2 cellular contexts compared by ENCODE assay signal in the genomic region with DNA sequence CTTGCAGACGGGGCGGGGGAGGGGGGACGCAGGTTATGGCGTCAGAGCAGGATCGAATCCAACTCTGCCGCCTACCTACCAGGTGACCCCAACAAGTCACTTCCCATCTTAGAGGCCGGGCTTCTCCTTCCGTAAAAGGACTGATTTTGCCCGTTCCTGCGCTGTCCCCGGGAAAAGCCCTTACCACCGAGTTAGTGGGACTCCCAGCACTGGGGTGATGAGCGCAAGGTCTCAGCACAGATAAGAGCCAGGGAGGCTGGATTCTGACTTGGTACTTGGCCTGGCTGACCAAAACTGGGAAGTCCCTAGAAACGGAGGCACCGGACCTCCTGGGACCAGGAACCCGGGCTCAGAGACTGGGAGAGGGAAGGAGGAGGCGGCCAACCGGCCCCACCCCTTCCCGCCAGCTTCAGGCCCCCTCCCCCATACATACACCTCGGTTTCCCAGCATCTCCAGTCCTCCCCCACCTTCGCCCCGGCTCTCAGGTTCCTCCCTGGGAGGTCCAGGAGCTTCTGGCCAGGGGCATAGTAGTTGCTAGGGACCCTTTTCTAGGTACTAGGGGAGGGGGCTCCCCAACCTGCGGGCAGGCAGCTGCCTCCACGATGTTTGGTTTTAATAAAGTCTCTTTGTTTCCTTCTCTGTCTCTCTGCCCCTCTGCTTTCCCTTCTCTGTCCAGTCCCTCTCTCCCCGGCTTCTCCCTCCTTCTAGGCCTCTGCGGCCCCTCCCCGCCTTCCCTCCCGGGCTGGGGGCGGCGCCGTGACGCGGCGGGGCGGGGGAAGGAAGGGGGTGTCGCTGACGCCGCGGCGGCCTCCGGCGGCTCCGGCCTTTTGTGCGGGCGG.
TF ChIP-seq lines count a peak whose summit lies in the region.

A gene (plus strand): TSS at position 826 of the 840 bp plus-strand sequence. CDS start 156 bp downstream, outside the sequence.

TF ChIP-seq in HEK293, 187 proteins besides CTCF, POLR2A, EP300 and RAD21 (continued from another document and continues in another):
- TF ChIP-seq, protein P1, sequence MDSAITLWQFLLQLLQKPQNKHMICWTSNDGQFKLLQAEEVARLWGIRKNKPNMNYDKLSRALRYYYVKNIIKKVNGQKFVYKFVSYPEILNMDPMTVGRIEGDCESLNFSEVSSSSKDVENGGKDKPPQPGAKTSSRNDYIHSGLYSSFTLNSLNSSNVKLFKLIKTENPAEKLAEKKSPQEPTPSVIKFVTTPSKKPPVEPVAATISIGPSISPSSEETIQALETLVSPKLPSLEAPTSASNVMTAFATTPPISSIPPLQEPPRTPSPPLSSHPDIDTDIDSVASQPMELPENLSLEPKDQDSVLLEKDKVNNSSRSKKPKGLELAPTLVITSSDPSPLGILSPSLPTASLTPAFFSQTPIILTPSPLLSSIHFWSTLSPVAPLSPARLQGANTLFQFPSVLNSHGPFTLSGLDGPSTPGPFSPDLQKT (IDR thresholded peaks at IDR 0.05; ENCODE audit: borderline replicate concordance, low read depth, low read length) = no peak
- TF ChIP-seq, protein P2, sequence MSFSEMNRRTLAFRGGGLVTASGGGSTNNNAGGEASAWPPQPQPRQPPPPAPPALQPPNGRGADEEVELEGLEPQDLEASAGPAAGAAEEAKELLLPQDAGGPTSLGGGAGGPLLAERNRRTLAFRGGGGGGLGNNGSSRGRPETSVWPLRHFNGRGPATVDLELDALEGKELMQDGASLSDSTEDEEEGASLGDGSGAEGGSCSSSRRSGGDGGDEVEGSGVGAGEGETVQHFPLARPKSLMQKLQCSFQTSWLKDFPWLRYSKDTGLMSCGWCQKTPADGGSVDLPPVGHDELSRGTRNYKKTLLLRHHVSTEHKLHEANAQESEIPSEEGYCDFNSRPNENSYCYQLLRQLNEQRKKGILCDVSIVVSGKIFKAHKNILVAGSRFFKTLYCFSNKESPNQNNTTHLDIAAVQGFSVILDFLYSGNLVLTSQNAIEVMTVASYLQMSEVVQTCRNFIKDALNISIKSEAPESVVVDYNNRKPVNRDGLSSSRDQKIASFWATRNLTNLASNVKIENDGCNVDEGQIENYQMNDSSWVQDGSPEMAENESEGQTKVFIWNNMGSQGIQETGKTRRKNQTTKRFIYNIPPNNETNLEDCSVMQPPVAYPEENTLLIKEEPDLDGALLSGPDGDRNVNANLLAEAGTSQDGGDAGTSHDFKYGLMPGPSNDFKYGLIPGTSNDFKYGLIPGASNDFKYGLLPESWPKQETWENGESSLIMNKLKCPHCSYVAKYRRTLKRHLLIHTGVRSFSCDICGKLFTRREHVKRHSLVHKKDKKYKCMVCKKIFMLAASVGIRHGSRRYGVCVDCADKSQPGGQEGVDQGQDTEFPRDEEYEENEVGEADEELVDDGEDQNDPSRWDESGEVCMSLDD (tag by site-specific recombination; IDR thresholded peaks at IDR 0.05) = peak; percentile 92
- no peak for TF ChIP-seq ZNF433 (tag by site-specific recombination; IDR thresholded peaks at IDR 0.05; ENCODE audit: low read depth)
- TF ChIP-seq ZBTB8A (tag by site-specific recombination; IDR thresholded peaks at IDR 0.05) = peak; percentile 61
- TF ChIP-seq HOXC10 (CRISPR knock-in tag; IDR thresholded peaks at IDR 0.05) = no peak
- no peak for TF ChIP-seq ZNF302 (tag by site-specific recombination; IDR thresholded peaks at IDR 0.05; ENCODE audit: low read depth)
- no peak for TF ChIP-seq ZNF747 (tag by site-specific recombination; IDR thresholded peaks at IDR 0.05)
- TF ChIP-seq ZNF777 (tag by site-specific recombination; IDR thresholded peaks at IDR 0.05; ENCODE audit: borderline replicate concordance) = no peak
- TF ChIP-seq, protein P3, sequence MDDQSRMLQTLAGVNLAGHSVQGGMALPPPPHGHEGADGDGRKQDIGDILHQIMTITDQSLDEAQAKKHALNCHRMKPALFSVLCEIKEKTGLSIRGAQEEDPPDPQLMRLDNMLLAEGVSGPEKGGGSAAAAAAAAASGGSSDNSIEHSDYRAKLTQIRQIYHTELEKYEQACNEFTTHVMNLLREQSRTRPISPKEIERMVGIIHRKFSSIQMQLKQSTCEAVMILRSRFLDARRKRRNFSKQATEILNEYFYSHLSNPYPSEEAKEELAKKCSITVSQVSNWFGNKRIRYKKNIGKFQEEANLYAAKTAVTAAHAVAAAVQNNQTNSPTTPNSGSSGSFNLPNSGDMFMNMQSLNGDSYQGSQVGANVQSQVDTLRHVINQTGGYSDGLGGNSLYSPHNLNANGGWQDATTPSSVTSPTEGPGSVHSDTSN (CRISPR knock-in tag; IDR thresholded peaks at IDR 0.05) = no peak
- no peak for TF ChIP-seq HOXD13 (CRISPR knock-in tag; IDR thresholded peaks at IDR 0.05; ENCODE audit: borderline replicate concordance)
- peak; percentile 70; the same call in 1 of the 2 replicates for TF ChIP-seq ZNF10 (tag by site-specific recombination; IDR thresholded peaks at IDR 0.05)
- TF ChIP-seq, protein P4, sequence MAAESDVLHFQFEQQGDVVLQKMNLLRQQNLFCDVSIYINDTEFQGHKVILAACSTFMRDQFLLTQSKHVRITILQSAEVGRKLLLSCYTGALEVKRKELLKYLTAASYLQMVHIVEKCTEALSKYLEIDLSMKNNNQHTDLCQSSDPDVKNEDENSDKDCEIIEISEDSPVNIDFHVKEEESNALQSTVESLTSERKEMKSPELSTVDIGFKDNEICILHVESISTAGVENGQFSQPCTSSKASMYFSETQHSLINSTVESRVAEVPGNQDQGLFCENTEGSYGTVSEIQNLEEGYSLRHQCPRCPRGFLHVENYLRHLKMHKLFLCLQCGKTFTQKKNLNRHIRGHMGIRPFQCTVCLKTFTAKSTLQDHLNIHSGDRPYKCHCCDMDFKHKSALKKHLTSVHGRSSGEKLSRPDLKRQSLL (tag by site-specific recombination; IDR thresholded peaks at IDR 0.05) = 0 out of 2 replicates have a peak, but pooled peaks have one; percentile 45
- peak; percentile 54 for TF ChIP-seq IKZF3 (tag by site-specific recombination; IDR thresholded peaks at IDR 0.05)
- TF ChIP-seq ZNF501 (tag by site-specific recombination; IDR thresholded peaks at IDR 0.05) = peak; percentile 90
- TF ChIP-seq, protein P5, sequence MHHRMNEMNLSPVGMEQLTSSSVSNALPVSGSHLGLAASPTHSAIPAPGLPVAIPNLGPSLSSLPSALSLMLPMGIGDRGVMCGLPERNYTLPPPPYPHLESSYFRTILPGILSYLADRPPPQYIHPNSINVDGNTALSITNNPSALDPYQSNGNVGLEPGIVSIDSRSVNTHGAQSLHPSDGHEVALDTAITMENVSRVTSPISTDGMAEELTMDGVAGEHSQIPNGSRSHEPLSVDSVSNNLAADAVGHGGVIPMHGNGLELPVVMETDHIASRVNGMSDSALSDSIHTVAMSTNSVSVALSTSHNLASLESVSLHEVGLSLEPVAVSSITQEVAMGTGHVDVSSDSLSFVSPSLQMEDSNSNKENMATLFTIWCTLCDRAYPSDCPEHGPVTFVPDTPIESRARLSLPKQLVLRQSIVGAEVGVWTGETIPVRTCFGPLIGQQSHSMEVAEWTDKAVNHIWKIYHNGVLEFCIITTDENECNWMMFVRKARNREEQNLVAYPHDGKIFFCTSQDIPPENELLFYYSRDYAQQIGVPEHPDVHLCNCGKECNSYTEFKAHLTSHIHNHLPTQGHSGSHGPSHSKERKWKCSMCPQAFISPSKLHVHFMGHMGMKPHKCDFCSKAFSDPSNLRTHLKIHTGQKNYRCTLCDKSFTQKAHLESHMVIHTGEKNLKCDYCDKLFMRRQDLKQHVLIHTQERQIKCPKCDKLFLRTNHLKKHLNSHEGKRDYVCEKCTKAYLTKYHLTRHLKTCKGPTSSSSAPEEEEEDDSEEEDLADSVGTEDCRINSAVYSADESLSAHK (tag by site-specific recombination; IDR thresholded peaks at IDR 0.05) = peak; percentile 31

TF ChIP-seq in GM12878, 131 proteins besides CTCF, POLR2A, EP300 and RAD21 (continued from another document and continues in another):
- TF ChIP-seq KAT2A (conservative IDR thresholded peaks at IDR 0.05; ENCODE audit: control insufficient read depth, low read depth, low read length) = no peak
- no peak for TF ChIP-seq BCL11A (IDR thresholded peaks at IDR 0.05; ENCODE audit: low read depth, low read length)
- TF ChIP-seq, protein P6, sequence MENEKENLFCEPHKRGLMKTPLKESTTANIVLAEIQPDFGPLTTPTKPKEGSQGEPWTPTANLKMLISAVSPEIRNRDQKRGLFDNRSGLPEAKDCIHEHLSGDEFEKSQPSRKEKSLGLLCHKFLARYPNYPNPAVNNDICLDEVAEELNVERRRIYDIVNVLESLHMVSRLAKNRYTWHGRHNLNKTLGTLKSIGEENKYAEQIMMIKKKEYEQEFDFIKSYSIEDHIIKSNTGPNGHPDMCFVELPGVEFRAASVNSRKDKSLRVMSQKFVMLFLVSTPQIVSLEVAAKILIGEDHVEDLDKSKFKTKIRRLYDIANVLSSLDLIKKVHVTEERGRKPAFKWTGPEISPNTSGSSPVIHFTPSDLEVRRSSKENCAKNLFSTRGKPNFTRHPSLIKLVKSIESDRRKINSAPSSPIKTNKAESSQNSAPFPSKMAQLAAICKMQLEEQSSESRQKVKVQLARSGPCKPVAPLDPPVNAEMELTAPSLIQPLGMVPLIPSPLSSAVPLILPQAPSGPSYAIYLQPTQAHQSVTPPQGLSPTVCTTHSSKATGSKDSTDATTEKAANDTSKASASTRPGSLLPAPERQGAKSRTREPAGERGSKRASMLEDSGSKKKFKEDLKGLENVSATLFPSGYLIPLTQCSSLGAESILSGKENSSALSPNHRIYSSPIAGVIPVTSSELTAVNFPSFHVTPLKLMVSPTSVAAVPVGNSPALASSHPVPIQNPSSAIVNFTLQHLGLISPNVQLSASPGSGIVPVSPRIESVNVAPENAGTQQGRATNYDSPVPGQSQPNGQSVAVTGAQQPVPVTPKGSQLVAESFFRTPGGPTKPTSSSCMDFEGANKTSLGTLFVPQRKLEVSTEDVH (IDR thresholded peaks at IDR 0.05; ENCODE audit: low read depth, partially characterized antibody) = no peak
- TF ChIP-seq, protein P7, sequence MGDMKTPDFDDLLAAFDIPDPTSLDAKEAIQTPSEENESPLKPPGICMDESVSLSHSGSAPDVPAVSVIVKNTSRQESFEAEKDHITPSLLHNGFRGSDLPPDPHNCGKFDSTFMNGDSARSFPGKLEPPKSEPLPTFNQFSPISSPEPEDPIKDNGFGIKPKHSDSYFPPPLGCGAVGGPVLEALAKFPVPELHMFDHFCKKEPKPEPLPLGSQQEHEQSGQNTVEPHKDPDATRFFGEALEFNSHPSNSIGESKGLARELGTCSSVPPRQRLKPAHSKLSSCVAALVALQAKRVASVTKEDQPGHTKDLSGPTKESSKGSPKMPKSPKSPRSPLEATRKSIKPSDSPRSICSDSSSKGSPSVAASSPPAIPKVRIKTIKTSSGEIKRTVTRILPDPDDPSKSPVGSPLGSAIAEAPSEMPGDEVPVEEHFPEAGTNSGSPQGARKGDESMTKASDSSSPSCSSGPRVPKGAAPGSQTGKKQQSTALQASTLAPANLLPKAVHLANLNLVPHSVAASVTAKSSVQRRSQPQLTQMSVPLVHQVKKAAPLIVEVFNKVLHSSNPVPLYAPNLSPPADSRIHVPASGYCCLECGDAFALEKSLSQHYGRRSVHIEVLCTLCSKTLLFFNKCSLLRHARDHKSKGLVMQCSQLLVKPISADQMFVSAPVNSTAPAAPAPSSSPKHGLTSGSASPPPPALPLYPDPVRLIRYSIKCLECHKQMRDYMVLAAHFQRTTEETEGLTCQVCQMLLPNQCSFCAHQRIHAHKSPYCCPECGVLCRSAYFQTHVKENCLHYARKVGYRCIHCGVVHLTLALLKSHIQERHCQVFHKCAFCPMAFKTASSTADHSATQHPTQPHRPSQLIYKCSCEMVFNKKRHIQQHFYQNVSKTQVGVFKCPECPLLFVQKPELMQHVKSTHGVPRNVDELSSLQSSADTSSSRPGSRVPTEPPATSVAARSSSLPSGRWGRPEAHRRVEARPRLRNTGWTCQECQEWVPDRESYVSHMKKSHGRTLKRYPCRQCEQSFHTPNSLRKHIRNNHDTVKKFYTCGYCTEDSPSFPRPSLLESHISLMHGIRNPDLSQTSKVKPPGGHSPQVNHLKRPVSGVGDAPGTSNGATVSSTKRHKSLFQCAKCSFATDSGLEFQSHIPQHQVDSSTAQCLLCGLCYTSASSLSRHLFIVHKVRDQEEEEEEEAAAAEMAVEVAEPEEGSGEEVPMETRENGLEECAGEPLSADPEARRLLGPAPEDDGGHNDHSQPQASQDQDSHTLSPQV (IDR thresholded peaks at IDR 0.05) = no peak
- TF ChIP-seq RB1 (IDR thresholded peaks at IDR 0.05; ENCODE audit: borderline replicate concordance) = no peak
- TF ChIP-seq HDAC6 (IDR thresholded peaks at IDR 0.05; ENCODE audit: unreplicated experiment) = no peak
- TF ChIP-seq JUNB (IDR thresholded peaks at IDR 0.05) = no peak
- TF ChIP-seq CREM (IDR thresholded peaks at IDR 0.05; ENCODE audit: low read depth) = peak; percentile 46
- no peak for TF ChIP-seq IRF4 (IDR thresholded peaks at IDR 0.05; ENCODE audit: low read depth, low read length)
- TF ChIP-seq SMAD1 (IDR thresholded peaks at IDR 0.05; ENCODE audit: low read depth, partially characterized antibody) = peak; percentile 74
- TF ChIP-seq ZZZ3 (IDR thresholded peaks at IDR 0.05; ENCODE audit: control insufficient read depth, insufficient read length, low read depth) = no peak
- TF ChIP-seq DPF2 (IDR thresholded peaks at IDR 0.05) = 0 out of 2 replicates have a peak, but pooled peaks have one; percentile 45
- TF ChIP-seq, protein P8, sequence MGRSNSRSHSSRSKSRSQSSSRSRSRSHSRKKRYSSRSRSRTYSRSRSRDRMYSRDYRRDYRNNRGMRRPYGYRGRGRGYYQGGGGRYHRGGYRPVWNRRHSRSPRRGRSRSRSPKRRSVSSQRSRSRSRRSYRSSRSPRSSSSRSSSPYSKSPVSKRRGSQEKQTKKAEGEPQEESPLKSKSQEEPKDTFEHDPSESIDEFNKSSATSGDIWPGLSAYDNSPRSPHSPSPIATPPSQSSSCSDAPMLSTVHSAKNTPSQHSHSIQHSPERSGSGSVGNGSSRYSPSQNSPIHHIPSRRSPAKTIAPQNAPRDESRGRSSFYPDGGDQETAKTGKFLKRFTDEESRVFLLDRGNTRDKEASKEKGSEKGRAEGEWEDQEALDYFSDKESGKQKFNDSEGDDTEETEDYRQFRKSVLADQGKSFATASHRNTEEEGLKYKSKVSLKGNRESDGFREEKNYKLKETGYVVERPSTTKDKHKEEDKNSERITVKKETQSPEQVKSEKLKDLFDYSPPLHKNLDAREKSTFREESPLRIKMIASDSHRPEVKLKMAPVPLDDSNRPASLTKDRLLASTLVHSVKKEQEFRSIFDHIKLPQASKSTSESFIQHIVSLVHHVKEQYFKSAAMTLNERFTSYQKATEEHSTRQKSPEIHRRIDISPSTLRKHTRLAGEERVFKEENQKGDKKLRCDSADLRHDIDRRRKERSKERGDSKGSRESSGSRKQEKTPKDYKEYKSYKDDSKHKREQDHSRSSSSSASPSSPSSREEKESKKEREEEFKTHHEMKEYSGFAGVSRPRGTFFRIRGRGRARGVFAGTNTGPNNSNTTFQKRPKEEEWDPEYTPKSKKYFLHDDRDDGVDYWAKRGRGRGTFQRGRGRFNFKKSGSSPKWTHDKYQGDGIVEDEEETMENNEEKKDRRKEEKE (IDR thresholded peaks at IDR 0.05) = no peak
- TF ChIP-seq STAT1 (conservative IDR thresholded peaks at IDR 0.05) = no peak
- no peak for TF ChIP-seq CBX3 (IDR thresholded peaks at IDR 0.05; ENCODE audit: borderline replicate concordance, low read depth)
- TF ChIP-seq KLF5 (IDR thresholded peaks at IDR 0.05; ENCODE audit: partially characterized antibody) = peak; percentile 41
- TF ChIP-seq TCF12 (IDR thresholded peaks at IDR 0.05; ENCODE audit: low read depth, low read length) = no peak
- no peak for TF ChIP-seq TCF7 (IDR thresholded peaks at IDR 0.05; ENCODE audit: borderline replicate concordance)
- TF ChIP-seq HCFC1 (IDR thresholded peaks at IDR 0.05; ENCODE audit: low read length) = no peak
- peak; percentile 40 for TF ChIP-seq NBN (IDR thresholded peaks at IDR 0.05)
- TF ChIP-seq TAF1 (IDR thresholded peaks at IDR 0.05; ENCODE audit: borderline replicate concordance, low read depth, low read length) = peak; percentile 77
- no peak; the same call in 1 of the 2 replicates for TF ChIP-seq NFIC (IDR thresholded peaks at IDR 0.05; ENCODE audit: low read depth, low read length)
- TF ChIP-seq PML (IDR thresholded peaks at IDR 0.05; ENCODE audit: low read length) = peak; percentile 68
- TF ChIP-seq ESRRA (IDR thresholded peaks at IDR 0.05; ENCODE audit: low read length) = no peak
- TF ChIP-seq SREBF1 (IDR thresholded peaks at IDR 0.05; ENCODE audit: low read length) = no peak
- no peak for TF ChIP-seq ASH2L (IDR thresholded peaks at IDR 0.05; ENCODE audit: borderline replicate concordance, low read depth)
- peak; percentile 85 for TF ChIP-seq IKZF1 (conservative IDR thresholded peaks at IDR 0.05)
